Comparison of ENCODE assay signal across 11 cellular contexts in the genomic region with DNA sequence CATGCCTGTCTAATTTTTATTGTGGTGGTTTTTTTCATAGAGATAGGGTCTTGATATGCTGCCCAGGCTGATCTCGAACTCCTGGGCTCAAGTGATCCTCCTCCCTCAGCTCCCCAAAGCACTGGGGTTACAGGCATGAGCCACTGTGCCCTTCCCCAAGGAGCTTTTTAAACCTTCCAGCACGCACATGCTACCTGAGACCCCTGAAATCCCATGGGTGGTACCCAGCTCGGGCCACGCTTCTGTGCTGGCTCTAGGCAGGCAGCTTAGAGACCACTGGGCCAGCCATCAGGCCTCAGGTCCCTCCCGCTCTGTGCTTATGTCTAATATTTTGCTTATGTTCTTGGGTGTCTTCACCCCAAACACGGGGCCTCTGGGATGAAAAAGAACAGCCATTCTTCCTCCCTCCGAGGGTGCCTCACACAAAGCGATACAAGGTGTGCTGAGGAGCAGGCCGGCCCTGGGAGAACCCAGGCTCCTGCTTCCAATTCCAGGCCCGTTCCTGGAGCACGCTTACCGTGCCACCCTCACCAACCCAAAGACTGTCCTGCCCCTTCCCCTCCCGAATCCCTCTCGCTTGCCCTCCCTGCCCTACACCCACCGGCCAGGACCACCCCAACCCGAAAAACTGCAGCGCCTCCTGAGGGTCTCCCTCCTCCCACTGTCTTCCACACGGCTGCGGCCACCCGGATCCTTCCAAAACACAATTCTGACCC. TPM values are rescaled to one million over a fixed set of nuclear protein-coding genes. Genes with fewer than 3 reads are reported as not detected.
A peak's percentile ranks its signal among the peaks of the same experiment; 100 is the strongest.
DNase-seq lines count a peak whose midpoint lies in the region; ATAC-seq and TF ChIP-seq lines count a peak whose summit lies in the region.
"Had no signal": no experiment of that assay in that cellular context is flagged by ENCODE, and none has a peak within 500 bp of the region (broad histone marks: within the 10 kb centered on the region; RNA-seq: fewer than 3 reads in every experiment).

No MANE protein-coding gene starts in this region.

- H3K27ac Mint-ChIP-seq in activated T-cell treated with anti-CD3 and anti-CD28 coated beads, Interleukin-2, amount 50 U/mL, for 72 hours = peak overlapping the region; percentile 83
- peak overlapping the region; percentile 84 for H3K27ac Mint-ChIP-seq in activated naive CD8-positive, alpha-beta T cell treated with anti-CD3 and anti-CD28 coated beads, Interleukin-2, amount 50 U/mL, for 24 hours

- TF ChIP-seq CTCF in GM13976 (IDR thresholded peaks at IDR 0.05; ENCODE audit: borderline replicate concordance, control extremely low read depth, extremely low read depth, insufficient read depth, missing control alignments) = no peak

- H3K4me3 Mint-ChIP-seq in activated T-cell treated with anti-CD3 and anti-CD28 coated beads, Interleukin-2, amount 50 U/mL, for 72 hours = peak overlapping the region; percentile 41 to 70
- peak overlapping the region; percentile 19 for H3K4me3 Mint-ChIP-seq in activated naive CD8-positive, alpha-beta T cell treated with anti-CD3 and anti-CD28 coated beads, Interleukin-2, amount 50 U/mL, for 24 hours

- no peak for DNase-seq in activated T-cell treated with anti-CD3 and anti-CD28 coated beads, Interleukin-2, amount 50 U/mL, for 72 hours
- no peak for DNase-seq in activated T-cell treated with anti-CD3 and anti-CD28 coated beads, Interleukin-2, amount 50 U/mL, for 48 hours
- DNase-seq in GM13976 (ENCODE audit: low spot score) = peak; percentile 22
- DNase-seq in activated naive CD8-positive, alpha-beta T cell treated with anti-CD3 and anti-CD28 coated beads, Interleukin-2, amount 50 U/mL, for 24 hours = no peak
- DNase-seq in posterior vena cava (ENCODE audit: low spot score) = peak; percentile 55
- DNase-seq in A172 (ENCODE audit: low spot score) = no peak
- DNase-seq: NCI-H187 treated with DMSO at 0.1 percent for 48 hours, SW 1271 had no signal

- intact Hi-C loops in posterior vena cava (cut with DNase I) = no loop called here

- no peaks in the 10 kb centered on the region for H3K9me3 Mint-ChIP-seq in activated T-cell treated with anti-CD3 and anti-CD28 coated beads, Interleukin-2, amount 50 U/mL, for 72 hours
- H3K9me3 Mint-ChIP-seq in activated naive CD8-positive, alpha-beta T cell treated with anti-CD3 and anti-CD28 coated beads, Interleukin-2, amount 50 U/mL, for 24 hours = no peaks in the 10 kb centered on the region

- H3K4me1 Mint-ChIP-seq in activated T-cell treated with anti-CD3 and anti-CD28 coated beads, Interleukin-2, amount 50 U/mL, for 72 hours (ENCODE audit: low read depth) = peaks cover 89% of the 10 kb centered on the region
- H3K4me1 Mint-ChIP-seq in activated naive CD8-positive, alpha-beta T cell treated with anti-CD3 and anti-CD28 coated beads, Interleukin-2, amount 50 U/mL, for 24 hours = peaks cover 89% of the 10 kb centered on the region

- ATAC-seq in activated T-cell treated with anti-CD3 and anti-CD28 coated beads, Interleukin-2, amount 50 U/mL, for 72 hours (replicated peaks in 1 of 2) = no peak
- ATAC-seq in activated naive CD8-positive, alpha-beta T cell treated with anti-CD3 and anti-CD28 coated beads, Interleukin-2, amount 50 U/mL, for 24 hours = no peak
- ATAC-seq in HG03378 (IDR thresholded peaks at IDR 0.05; ENCODE audit: unreplicated experiment) (no peak), GM19452 (IDR thresholded peaks at IDR 0.05; ENCODE audit: unreplicated experiment) (no peak)
- ATAC-seq: sciatic nerve had no signal

- in situ Hi-C loops in GM13976 (cut with MboI; ENCODE audit: low sequenced_read_pairs, unreplicated experiment) = no loop called here

- H3K27me3 Mint-ChIP-seq in activated T-cell treated with anti-CD3 and anti-CD28 coated beads, Interleukin-2, amount 50 U/mL, for 72 hours (ENCODE audit: low read depth) = no peaks in the 10 kb centered on the region
- no peaks in the 10 kb centered on the region for H3K27me3 Mint-ChIP-seq in activated naive CD8-positive, alpha-beta T cell treated with anti-CD3 and anti-CD28 coated beads, Interleukin-2, amount 50 U/mL, for 24 hours

- peaks cover 3 to 18% of the 10 kb centered on the region in 2 donors for H3K36me3 Mint-ChIP-seq in activated T-cell treated with anti-CD3 and anti-CD28 coated beads, Interleukin-2, amount 50 U/mL, for 72 hours (ENCODE audit: insufficient read depth in 2 of 2)
- peaks cover 10% of the 10 kb centered on the region for H3K36me3 Mint-ChIP-seq in activated naive CD8-positive, alpha-beta T cell treated with anti-CD3 and anti-CD28 coated beads, Interleukin-2, amount 50 U/mL, for 24 hours (ENCODE audit: low read depth)

RNA-seq across cellular contexts. Expression of a gene that starts 10.9 kb away (rescaled TPM):
- 100 to 1,000 TPM; 253 to 291 TPM for total RNA-seq in activated T-cell treated with anti-CD3 and anti-CD28 coated beads, Interleukin-2, amount 50 U/mL, for 72 hours
- total RNA-seq in posterior vena cava = 1 to 10 TPM; 2.4 to 4.5 TPM
- 0.02 and 0.53 TPM in 2 replicates for total RNA-seq in A172 (2014; rRNA removed; shearing (Covaris generic))

Comparison
In these comparisons a context has a peak if more than half of its experiments do, and no peak if none do; other contexts are left out.
1. DNase-seq: peak in GM13976 (single experiment) and posterior vena cava (single experiment); none in activated T-cell treated with anti-CD3 and anti-CD28 coated beads, Interleukin-2, amount 50 U/mL, for 72 hours (0 of 2), activated T-cell treated with anti-CD3 and anti-CD28 coated beads, Interleukin-2, amount 50 U/mL, for 48 hours (0 of 2), activated naive CD8-positive, alpha-beta T cell treated with anti-CD3 and anti-CD28 coated beads, Interleukin-2, amount 50 U/mL, for 24 hours (single experiment) and A172 (single experiment).
2. RNA of a gene that starts 10.9 kb away (total RNA-seq): 253 to 291 TPM in activated T-cell treated with anti-CD3 and anti-CD28 coated beads, Interleukin-2, amount 50 U/mL, for 72 hours; 2.4 to 4.5 TPM in posterior vena cava and 0.02 to 0.53 TPM in A172; every median in the first group is over 10 times any median in the second.